36 cellular contexts compared by ENCODE assay signal in genomic region chr11:68022531-68022930, GRCh38. TPM values are rescaled to one million over a fixed set of nuclear protein-coding genes. Genes with fewer than 3 reads are reported as not detected.
"Had no signal": no experiment of that assay in that cellular context is flagged by ENCODE, and none has a peak within 500 bp of the region (broad histone marks: within the 10 kb centered on the region; RNA-seq: fewer than 3 reads in every experiment).

No MANE protein-coding gene starts in this region.

- H3K36me3 ChIP-seq: cardiac muscle cell had no signal

- ATAC-seq: activated CD4-positive, alpha-beta T cell treated with anti-CD3 and anti-CD28 coated beads for 36 hours; activated CD8-positive, alpha-beta memory T cell treated with anti-CD3 and anti-CD28 coated beads, Interleukin-2, amount 10 ng/mL, durations not matched to agents 7 days and 5 days; activated CD8-positive, alpha-beta T cell treated with anti-CD3 and anti-CD28 coated beads, Interleukin-2, amount 10 ng/mL, durations not matched to agents 7 days and 5 days; activated naive CD8-positive, alpha-beta T cell treated with anti-CD3 and anti-CD28 coated beads, Interleukin-2, amount 50 U/mL, for 24 hours; T-cell had no signal

- H3K4me3 Mint-ChIP-seq: activated B cell treated with CpG ODN at 0.5 μM for 24 hours; activated CD4-positive, alpha-beta memory T cell treated with anti-CD3 and anti-CD28 coated beads, Interleukin-2, amount 10 ng/mL, durations not matched to agents 7 days and 5 days; activated CD4-positive, alpha-beta T cell treated with anti-CD3 and anti-CD28 coated beads for 36 hours; activated CD4-positive, alpha-beta T cell treated with anti-CD3 and anti-CD28 coated beads, Interleukin-2, amount 10 ng/mL, durations not matched to agents 7 days and 5 days; activated CD8-positive, alpha-beta memory T cell treated with anti-CD3 and anti-CD28 coated beads, Interleukin-2, amount 10 ng/mL, durations not matched to agents 7 days and 5 days; activated CD8-positive, alpha-beta T cell treated with anti-CD3 and anti-CD28 coated beads, Interleukin-2, amount 10 ng/mL, durations not matched to agents 7 days and 5 days; activated naive CD4-positive, alpha-beta T cell treated with anti-CD3 and anti-CD28 coated beads, Interleukin-2, amount 10 ng/mL, durations not matched to agents 7 days and 5 days; activated naive CD4-positive, alpha-beta T cell treated with anti-CD3 and anti-CD28 coated beads, Interleukin-2, amount 50 U/mL, for 24 hours; activated naive CD8-positive, alpha-beta T cell; activated naive CD8-positive, alpha-beta T cell treated with anti-CD3 and anti-CD28 coated beads, Interleukin-2, amount 10 ng/mL, durations not matched to agents 7 days and 5 days; activated naive CD8-positive, alpha-beta T cell treated with anti-CD3 and anti-CD28 coated beads, Interleukin-2, amount 50 U/mL, for 24 hours; activated T-cell treated with anti-CD3 and anti-CD28 coated beads, Interleukin-2, amount 50 U/mL, for 24 hours; brain; central memory CD8-positive, alpha-beta T cell; T-cell; T-helper 2 cell treated with Interferon-gamma antibody and Interleukin-4, amounts not matched to agents 5 μg/mL and 100 μg/mL, for 36 hours had no signal

- H3K36me3 Mint-ChIP-seq: activated CD8-positive, alpha-beta memory T cell treated with anti-CD3 and anti-CD28 coated beads, Interleukin-2, amount 10 ng/mL, durations not matched to agents 7 days and 5 days; activated naive CD4-positive, alpha-beta T cell treated with anti-CD3 and anti-CD28 coated beads, Interleukin-2, amount 10 ng/mL, durations not matched to agents 7 days and 5 days had no signal

- H3K4me1 ChIP-seq: ascending aorta had no signal

- H3K27me3 Mint-ChIP-seq: activated B cell treated with CpG ODN at 0.5 μM for 24 hours; activated CD4-positive, alpha-beta T cell treated with anti-CD3 and anti-CD28 coated beads for 36 hours; activated CD4-positive, alpha-beta T cell treated with anti-CD3 and anti-CD28 coated beads, Interleukin-2, amount 10 ng/mL, durations not matched to agents 7 days and 5 days; activated naive CD4-positive, alpha-beta T cell treated with anti-CD3 and anti-CD28 coated beads, Interleukin-2, amount 50 U/mL, for 24 hours; activated naive CD8-positive, alpha-beta T cell; activated naive CD8-positive, alpha-beta T cell treated with anti-CD3 and anti-CD28 coated beads, Interleukin-2, amount 10 ng/mL, durations not matched to agents 7 days and 5 days; activated T-cell treated with anti-CD3 and anti-CD28 coated beads, Interleukin-2, amount 50 U/mL, for 24 hours; T-cell had no signal

- H3K9me3 ChIP-seq: ascending aorta had no signal

- H3K4me1 Mint-ChIP-seq: activated B cell treated with CpG ODN at 0.5 μM for 24 hours; activated CD4-positive, alpha-beta memory T cell treated with anti-CD3 and anti-CD28 coated beads, Interleukin-2, amount 10 ng/mL, durations not matched to agents 7 days and 5 days; activated CD4-positive, alpha-beta T cell treated with anti-CD3 and anti-CD28 coated beads for 36 hours; activated CD4-positive, alpha-beta T cell treated with anti-CD3 and anti-CD28 coated beads, Interleukin-2, amount 10 ng/mL, durations not matched to agents 7 days and 5 days; activated naive CD4-positive, alpha-beta T cell treated with anti-CD3 and anti-CD28 coated beads, Interleukin-2, amount 10 ng/mL, durations not matched to agents 7 days and 5 days; activated naive CD4-positive, alpha-beta T cell treated with anti-CD3 and anti-CD28 coated beads, Interleukin-2, amount 50 U/mL, for 24 hours; activated naive CD8-positive, alpha-beta T cell treated with anti-CD3 and anti-CD28 coated beads, Interleukin-2, amount 50 U/mL, for 24 hours; T-cell had no signal

- H3K27ac ChIP-seq: ascending aorta, cardiac muscle cell, VCaP had no signal

- DNase-seq: activated B cell treated with CpG ODN at 0.5 μM for 24 hours; activated CD4-positive, alpha-beta memory T cell treated with anti-CD3 and anti-CD28 coated beads, Interleukin-2, amount 10 ng/mL, durations not matched to agents 7 days and 5 days; activated CD4-positive, alpha-beta T cell treated with anti-CD3 and anti-CD28 coated beads for 1 hour; activated CD4-positive, alpha-beta T cell treated with anti-CD3 and anti-CD28 coated beads for 36 hours; activated CD4-positive, alpha-beta T cell treated with anti-CD3 and anti-CD28 coated beads for 48 hours; activated CD4-positive, alpha-beta T cell treated with anti-CD3 and anti-CD28 coated beads, Interleukin-2, amount 10 ng/mL, durations not matched to agents 7 days and 5 days; activated CD4-positive, alpha-beta T cell treated with anti-CD3 and anti-CD28 coated beads, Interleukin-2, amount 50 U/mL, for 48 hours; activated CD8-positive, alpha-beta memory T cell treated with anti-CD3 and anti-CD28 coated beads for 24 hours; activated CD8-positive, alpha-beta memory T cell treated with anti-CD3 and anti-CD28 coated beads, Interleukin-2, amount 10 ng/mL, durations not matched to agents 7 days and 5 days; activated CD8-positive, alpha-beta memory T cell treated with anti-CD3 and anti-CD28 coated beads, Interleukin-2, amount 50 U/mL, for 48 hours; activated CD8-positive, alpha-beta T cell treated with anti-CD3 and anti-CD28 coated beads, Interleukin-2, amount 10 ng/mL, durations not matched to agents 7 days and 5 days; activated effector memory CD4-positive, alpha-beta T cell treated with Interleukin-2 at 50 U/mL for 16 hours; activated gamma-delta T cell; activated naive CD4-positive, alpha-beta T cell treated with anti-CD3 and anti-CD28 coated beads, Interleukin-2, amount 10 ng/mL, durations not matched to agents 7 days and 5 days; activated naive CD4-positive, alpha-beta T cell treated with Interleukin-2 at 50 U/mL for 16 hours; activated naive CD8-positive, alpha-beta T cell treated with anti-CD3 and anti-CD28 coated beads, Interleukin-2, amount 10 ng/mL, durations not matched to agents 7 days and 5 days; activated naive CD8-positive, alpha-beta T cell treated with anti-CD3 and anti-CD28 coated beads, Interleukin-2, amount 50 U/mL, for 24 hours; activated T-cell treated with anti-CD3 and anti-CD28 coated beads, Interleukin-2, amount 50 U/mL, for 24 hours; activated T-cell treated with anti-CD3 and anti-CD28 coated beads, Interleukin-2, amount 50 U/mL, for 48 hours; amygdala; anterior cingulate cortex; caudate nucleus; cerebellar nuclear complex; T-cell; T-helper 2 cell; T-helper 9 cell had no signal

- H3K4me3 ChIP-seq: ascending aorta, cardiac muscle cell had no signal

- H3K27me3 ChIP-seq: ascending aorta, cardiac muscle cell had no signal

- H3K27ac Mint-ChIP-seq: activated B cell treated with CpG ODN at 0.5 μM for 24 hours; activated CD4-positive, alpha-beta memory T cell treated with anti-CD3 and anti-CD28 coated beads, Interleukin-2, amount 10 ng/mL, durations not matched to agents 7 days and 5 days; activated CD4-positive, alpha-beta T cell treated with anti-CD3 and anti-CD28 coated beads for 36 hours; activated CD4-positive, alpha-beta T cell treated with anti-CD3 and anti-CD28 coated beads, Interleukin-2, amount 10 ng/mL, durations not matched to agents 7 days and 5 days; activated CD8-positive, alpha-beta memory T cell treated with anti-CD3 and anti-CD28 coated beads, Interleukin-2, amount 10 ng/mL, durations not matched to agents 7 days and 5 days; activated CD8-positive, alpha-beta T cell treated with anti-CD3 and anti-CD28 coated beads, Interleukin-2, amount 10 ng/mL, durations not matched to agents 7 days and 5 days; activated naive CD4-positive, alpha-beta T cell treated with anti-CD3 and anti-CD28 coated beads, Interleukin-2, amount 10 ng/mL, durations not matched to agents 7 days and 5 days; activated naive CD4-positive, alpha-beta T cell treated with anti-CD3 and anti-CD28 coated beads, Interleukin-2, amount 50 U/mL, for 24 hours; activated naive CD8-positive, alpha-beta T cell; activated naive CD8-positive, alpha-beta T cell treated with anti-CD3 and anti-CD28 coated beads, Interleukin-2, amount 10 ng/mL, durations not matched to agents 7 days and 5 days; activated naive CD8-positive, alpha-beta T cell treated with anti-CD3 and anti-CD28 coated beads, Interleukin-2, amount 50 U/mL, for 24 hours; activated T-cell treated with anti-CD3 and anti-CD28 coated beads, Interleukin-2, amount 50 U/mL, for 24 hours; activated T-helper 2 cell treated with anti-CD3 and anti-CD28 coated beads, Interferon-gamma antibody, Interleukin-2, Interleukin-4, amounts not matched to agents 10 μg/mL and 5 μg/mL and 100 μg/mL, durations not matched to agents 14 hours and 24 hours and 36 hours; brain; T-cell; T-helper 2 cell treated with Interferon-gamma antibody and Interleukin-4, amounts not matched to agents 5 μg/mL and 100 μg/mL, for 36 hours had no signal

RNA-seq across cellular contexts. Expression of gene ALDH3B1, which starts 12.4 kb away (rescaled TPM):
- total RNA-seq: activated CD4-positive, alpha-beta memory T cell treated with anti-CD3 and anti-CD28 coated beads, Interleukin-2, amount 10 ng/mL, durations not matched to agents 7 days and 5 days; activated CD4-positive, alpha-beta T cell treated with anti-CD3 and anti-CD28 coated beads for 36 hours; activated CD8-positive, alpha-beta memory T cell treated with anti-CD3 and anti-CD28 coated beads, Interleukin-2, amount 10 ng/mL, durations not matched to agents 7 days and 5 days; activated CD8-positive, alpha-beta T cell treated with anti-CD3 and anti-CD28 coated beads, Interleukin-2, amount 10 ng/mL, durations not matched to agents 7 days and 5 days; activated T-helper 2 cell treated with anti-CD3 and anti-CD28 coated beads, Interferon-gamma antibody, Interleukin-2, Interleukin-4, amounts not matched to agents 10 μg/mL and 5 μg/mL and 100 μg/mL, durations not matched to agents 14 hours and 24 hours and 36 hours; T-helper 1 cell treated with Interleukin-12 subunit alpha and Interleukin-12 subunit beta and Interleukin-4 antibody, amounts not matched to agents 30 ng/mL and 1 ng/mL, for 36 hours had no signal
